ENCODE assay signal across 8 cellular contexts in the genomic region with DNA sequence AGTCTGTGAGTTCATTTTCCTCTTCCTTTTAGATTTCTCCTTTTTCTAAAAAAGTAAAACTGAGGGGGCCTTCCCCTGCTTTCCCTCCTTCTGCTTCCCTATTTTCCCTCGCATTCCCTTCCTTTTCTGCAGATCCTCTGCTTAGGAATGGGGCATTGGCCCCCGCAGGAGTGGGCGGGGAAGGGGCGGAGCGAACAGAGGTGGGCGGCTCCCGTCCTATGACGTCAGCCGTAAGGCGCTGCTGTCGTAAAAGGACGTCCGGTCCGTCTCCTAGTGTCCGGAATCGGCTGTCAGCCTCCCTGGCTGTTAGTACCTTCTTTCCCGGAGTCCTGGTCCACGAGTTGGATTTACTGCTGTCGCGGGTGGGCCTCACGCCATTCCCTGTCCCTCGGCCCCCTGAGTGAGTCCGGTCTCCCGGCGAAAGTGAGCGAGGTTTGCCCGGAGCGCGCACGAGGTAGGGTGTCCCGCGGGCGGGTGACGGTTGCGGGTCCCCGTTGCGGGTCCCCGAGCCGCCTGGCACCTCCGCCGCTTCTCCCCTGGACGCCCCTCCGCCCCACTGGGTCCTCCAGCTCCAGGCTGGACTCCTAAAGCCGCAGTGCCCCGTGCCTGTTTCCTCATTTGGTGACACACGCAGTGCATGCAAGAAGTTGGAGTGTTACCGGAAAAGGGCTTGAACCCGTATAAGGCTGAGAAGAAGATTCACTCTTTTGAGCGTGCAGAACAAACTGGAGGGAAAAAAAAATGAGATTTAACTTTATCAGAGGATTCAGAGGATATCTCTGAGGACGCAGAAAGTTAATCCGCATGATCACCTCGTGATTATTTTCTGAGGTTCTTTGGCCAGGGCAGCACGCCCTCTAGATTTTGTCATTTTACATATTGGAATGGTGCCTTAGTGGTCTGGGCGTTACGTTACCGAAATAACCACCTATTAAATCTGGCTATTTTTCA. TPM values are rescaled to one million over a fixed set of nuclear protein-coding genes. Genes with fewer than 3 reads are reported as not detected.
DNase-seq lines count a peak whose midpoint lies in the region; ATAC-seq and TF ChIP-seq lines count a peak whose summit lies in the region.

A gene (plus strand): TSS at position 241 of the 951 bp plus-strand sequence. CDS start 1,477 bp downstream, outside the sequence.

- DNase-seq in BE2C, result peak; percentile 94
- peak; percentile 28 for DNase-seq in NCI-H510A treated with DMSO at 0.1 percent for 48 hours (lab: John Stamatoyannopoulos, UW)
- DNase-seq in activated CD4-positive, alpha-beta T cell treated with anti-CD3 and anti-CD28 coated beads, Interleukin-2, amount 10 ng/mL, durations not matched to agents 24 days and 14 days, result peak; percentile 97
- peak; percentile 94 for DNase-seq in coronary artery (ENCODE audit: low spot score)
- peak; percentile 90 to 91 for DNase-seq in stimulated activated CD4-positive, alpha-beta T cell treated with anti-CD3 and anti-CD28 coated beads, Interleukin-1b, Interleukin-23, amount 100 ng/mL, for 4 hours (ENCODE audit: low read depth in 2 of 2)

- peaks cover 3% of the 10 kb centered on the region for H3K4me1 ChIP-seq in BE2C

- H3K27me3 ChIP-seq in BE2C (no peaks in the 10 kb centered on the region), layer of hippocampus (ENCODE audit: control insufficient read depth, insufficient read depth, low read length) (no peaks in the 10 kb centered on the region)

- H3K36me3 Mint-ChIP-seq in activated CD4-positive, alpha-beta T cell treated with anti-CD3 and anti-CD28 coated beads, Interleukin-2, amount 10 ng/mL, durations not matched to agents 24 days and 14 days (ENCODE audit: low read depth), result peaks cover 27% of the 10 kb centered on the region

- H3K4me3 ChIP-seq in BE2C (ENCODE audit: low read depth, low read length), result peak within 1 kb of the TSS; percentile 94
- H3K4me3 ChIP-seq in coronary artery, result peak within 1 kb of the TSS; percentile 100

- H3K4me1 Mint-ChIP-seq in activated CD4-positive, alpha-beta T cell treated with anti-CD3 and anti-CD28 coated beads, Interleukin-2, amount 10 ng/mL, durations not matched to agents 24 days and 14 days, result peaks cover 37% of the 10 kb centered on the region

- H3K27me3 Mint-ChIP-seq in activated CD4-positive, alpha-beta T cell treated with anti-CD3 and anti-CD28 coated beads, Interleukin-2, amount 10 ng/mL, durations not matched to agents 24 days and 14 days, result peaks cover 4% of the 10 kb centered on the region

- peak within 1 kb of the TSS; percentile 98 to 99 for H3K27ac ChIP-seq in coronary artery
- peak within 1 kb of the TSS; percentile 90 for H3K27ac ChIP-seq in layer of hippocampus (ENCODE audit: low read depth, low read length)

- intact Hi-C loops in activated CD4-positive, alpha-beta T cell treated with anti-CD3 and anti-CD28 coated beads, Interleukin-2, amount 10 ng/mL, durations not matched to agents 24 days and 14 days (cut with micrococcal nuclease), result loop anchor here (5.0 to 10.0 kb wide), 4 partner anchors 416 to 1964 kb away; a partner anchor contains a TSS

- H3K9me3 ChIP-seq in BE2C, result no peaks in the 10 kb centered on the region

- peak within 1 kb of the TSS; percentile 95 for H3K4me3 Mint-ChIP-seq in activated CD4-positive, alpha-beta T cell treated with anti-CD3 and anti-CD28 coated beads, Interleukin-2, amount 10 ng/mL, durations not matched to agents 24 days and 14 days

- H3K9me3 Mint-ChIP-seq in activated CD4-positive, alpha-beta T cell treated with anti-CD3 and anti-CD28 coated beads, Interleukin-2, amount 10 ng/mL, durations not matched to agents 24 days and 14 days, result peaks cover 5% of the 10 kb centered on the region

- TF ChIP-seq CTCF in BE2C (IDR thresholded peaks at IDR 0.05; ENCODE audit: low read depth, low read length), result peak; percentile 45
- TF ChIP-seq CTCF in coronary artery (IDR thresholded peaks at IDR 0.05), result no peak

- ATAC-seq in GM19023 (IDR thresholded peaks at IDR 0.05; ENCODE audit: unreplicated experiment) (peak; percentile 91), HG03280 (IDR thresholded peaks at IDR 0.05; ENCODE audit: unreplicated experiment) (peak; percentile 90)

- H3K36me3 ChIP-seq in BE2C, result peaks cover 21% of the 10 kb centered on the region

- H3K27ac Mint-ChIP-seq in activated CD4-positive, alpha-beta T cell treated with anti-CD3 and anti-CD28 coated beads, Interleukin-2, amount 10 ng/mL, durations not matched to agents 24 days and 14 days, result peak within 1 kb of the TSS; percentile 98

RNA-seq across cellular contexts. Expression of the gene that starts here (rescaled TPM):
- 76.5 TPM for polyA plus RNA-seq in BE2C (2012; ENCODE audit: insufficient read depth, insufficient read length, low read depth)
- total RNA-seq in activated CD4-positive, alpha-beta T cell treated with anti-CD3 and anti-CD28 coated beads, Interleukin-2, amount 10 ng/mL, durations not matched to agents 24 days and 14 days, result 60.2 and 64.6 TPM in 2 replicates

Comparison
In these comparisons a context has a peak if more than half of its experiments do, and no peak if none do; other contexts are left out.
1. Peak in every context shown above with its lines: DNase-seq, ATAC-seq, H3K4me3 ChIP-seq and H3K27ac ChIP-seq.
2. DNase-seq: peak in every context shown above with its lines; median percentile 97 in activated CD4-positive, alpha-beta T cell treated with anti-CD3 and anti-CD28 coated beads, Interleukin-2, amount 10 ng/mL, durations not matched to agents 24 days and 14 days; 94 in BE2C; 94 in coronary artery; 90 in stimulated activated CD4-positive, alpha-beta T cell treated with anti-CD3 and anti-CD28 coated beads, Interleukin-1b, Interleukin-23, amount 100 ng/mL, for 4 hours; 28 in NCI-H510A treated with DMSO at 0.1 percent for 48 hours.